In the genomic region with DNA sequence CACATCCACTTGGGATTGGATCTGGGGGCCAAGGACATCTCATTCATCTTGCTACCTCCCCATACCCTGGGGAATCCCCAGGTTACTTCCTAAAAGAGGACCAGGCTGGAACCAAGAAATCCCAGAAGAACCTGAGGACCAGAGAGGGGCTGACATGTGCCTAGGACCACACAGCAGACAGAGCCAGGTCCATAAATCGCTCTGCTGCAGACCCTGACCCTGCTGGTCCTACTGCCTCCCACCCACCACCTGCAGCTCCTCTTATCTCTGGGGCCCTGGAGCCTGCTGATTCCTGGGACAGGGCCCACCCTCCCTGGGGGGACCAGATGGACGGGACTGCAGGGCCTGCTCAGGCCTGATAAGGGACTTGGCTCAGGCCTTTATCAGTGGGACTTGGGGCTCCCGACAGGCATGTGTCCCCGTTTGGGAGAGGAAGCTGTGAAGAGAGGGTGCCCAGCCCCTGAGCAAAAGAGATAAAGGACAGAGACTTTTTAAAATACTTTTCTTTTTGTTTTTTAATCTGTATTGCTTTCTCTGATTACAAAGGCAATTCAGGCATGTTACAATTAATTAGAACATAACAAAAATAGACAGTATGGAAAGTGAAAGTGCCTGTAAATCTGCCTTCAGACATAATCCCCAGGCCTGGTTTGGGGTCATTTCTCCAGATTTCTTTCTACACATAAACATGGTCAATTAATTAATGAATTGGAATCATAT, we compare ENCODE assay signal across 1 cellular context.
TF ChIP-seq lines count a peak whose summit lies in the region.

No MANE protein-coding gene starts in this region.

TF ChIP-seq in SK-N-SH, 30 proteins besides CTCF, POLR2A, EP300 and RAD21 (continued from another document):
- TF ChIP-seq TCF12 (IDR thresholded peaks at IDR 0.05) (no peak), TAF1 (IDR thresholded peaks at IDR 0.05; ENCODE audit: borderline replicate concordance, low read depth, low read length) (no peak), CHD2 (IDR thresholded peaks at IDR 0.05; ENCODE audit: low read length, partially characterized antibody) (peak; percentile 68), IRF3 (IDR thresholded peaks at IDR 0.05; ENCODE audit: low read depth, low read length) (no peak), FOSL2 (IDR thresholded peaks at IDR 0.05; ENCODE audit: borderline replicate concordance, low read depth) (no peak), RCOR1 (IDR thresholded peaks at IDR 0.05; ENCODE audit: low read length) (peak; percentile 60), ELF1 (IDR thresholded peaks at IDR 0.05) (no peak), NFIC (IDR thresholded peaks at IDR 0.05; ENCODE audit: borderline replicate concordance) (no peak), NRF1 (IDR thresholded peaks at IDR 0.05; ENCODE audit: low read depth, low read length) (no peak), RFX5 (IDR thresholded peaks at IDR 0.05; ENCODE audit: low read length) (no peak), GABPA (IDR thresholded peaks at IDR 0.05; ENCODE audit: low read depth) (no peak), MAX (IDR thresholded peaks at IDR 0.05; ENCODE audit: low read depth) (no peak), MEF2A (IDR thresholded peaks at IDR 0.05; ENCODE audit: borderline replicate concordance, low read depth) (no peak), POLR2AphosphoS5 (IDR thresholded peaks at IDR 0.05; ENCODE audit: low read depth, low read length) (no peak), YY1 (IDR thresholded peaks at IDR 0.05; ENCODE audit: low read depth) (no peak), FOXJ3 (CRISPR knock-in tag; IDR thresholded peaks at IDR 0.05) (peak; percentile 61; the same call in 1 of the 2 replicates), FOXM1 (IDR thresholded peaks at IDR 0.05; ENCODE audit: low read depth) (no peak), JUND (IDR thresholded peaks at IDR 0.05) (no peak), RXRA (IDR thresholded peaks at IDR 0.05; ENCODE audit: borderline replicate concordance, low read depth) (no peak)
- TF ChIP-seq, protein P1, sequence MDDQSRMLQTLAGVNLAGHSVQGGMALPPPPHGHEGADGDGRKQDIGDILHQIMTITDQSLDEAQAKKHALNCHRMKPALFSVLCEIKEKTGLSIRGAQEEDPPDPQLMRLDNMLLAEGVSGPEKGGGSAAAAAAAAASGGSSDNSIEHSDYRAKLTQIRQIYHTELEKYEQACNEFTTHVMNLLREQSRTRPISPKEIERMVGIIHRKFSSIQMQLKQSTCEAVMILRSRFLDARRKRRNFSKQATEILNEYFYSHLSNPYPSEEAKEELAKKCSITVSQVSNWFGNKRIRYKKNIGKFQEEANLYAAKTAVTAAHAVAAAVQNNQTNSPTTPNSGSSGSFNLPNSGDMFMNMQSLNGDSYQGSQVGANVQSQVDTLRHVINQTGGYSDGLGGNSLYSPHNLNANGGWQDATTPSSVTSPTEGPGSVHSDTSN (IDR thresholded peaks at IDR 0.05): no peak
- TF ChIP-seq, protein P2, sequence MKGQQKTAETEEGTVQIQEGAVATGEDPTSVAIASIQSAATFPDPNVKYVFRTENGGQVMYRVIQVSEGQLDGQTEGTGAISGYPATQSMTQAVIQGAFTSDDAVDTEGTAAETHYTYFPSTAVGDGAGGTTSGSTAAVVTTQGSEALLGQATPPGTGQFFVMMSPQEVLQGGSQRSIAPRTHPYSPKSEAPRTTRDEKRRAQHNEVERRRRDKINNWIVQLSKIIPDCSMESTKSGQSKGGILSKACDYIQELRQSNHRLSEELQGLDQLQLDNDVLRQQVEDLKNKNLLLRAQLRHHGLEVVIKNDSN (IDR thresholded peaks at IDR 0.05; ENCODE audit: borderline replicate concordance, low read depth): no peak
- TF ChIP-seq, protein P3, sequence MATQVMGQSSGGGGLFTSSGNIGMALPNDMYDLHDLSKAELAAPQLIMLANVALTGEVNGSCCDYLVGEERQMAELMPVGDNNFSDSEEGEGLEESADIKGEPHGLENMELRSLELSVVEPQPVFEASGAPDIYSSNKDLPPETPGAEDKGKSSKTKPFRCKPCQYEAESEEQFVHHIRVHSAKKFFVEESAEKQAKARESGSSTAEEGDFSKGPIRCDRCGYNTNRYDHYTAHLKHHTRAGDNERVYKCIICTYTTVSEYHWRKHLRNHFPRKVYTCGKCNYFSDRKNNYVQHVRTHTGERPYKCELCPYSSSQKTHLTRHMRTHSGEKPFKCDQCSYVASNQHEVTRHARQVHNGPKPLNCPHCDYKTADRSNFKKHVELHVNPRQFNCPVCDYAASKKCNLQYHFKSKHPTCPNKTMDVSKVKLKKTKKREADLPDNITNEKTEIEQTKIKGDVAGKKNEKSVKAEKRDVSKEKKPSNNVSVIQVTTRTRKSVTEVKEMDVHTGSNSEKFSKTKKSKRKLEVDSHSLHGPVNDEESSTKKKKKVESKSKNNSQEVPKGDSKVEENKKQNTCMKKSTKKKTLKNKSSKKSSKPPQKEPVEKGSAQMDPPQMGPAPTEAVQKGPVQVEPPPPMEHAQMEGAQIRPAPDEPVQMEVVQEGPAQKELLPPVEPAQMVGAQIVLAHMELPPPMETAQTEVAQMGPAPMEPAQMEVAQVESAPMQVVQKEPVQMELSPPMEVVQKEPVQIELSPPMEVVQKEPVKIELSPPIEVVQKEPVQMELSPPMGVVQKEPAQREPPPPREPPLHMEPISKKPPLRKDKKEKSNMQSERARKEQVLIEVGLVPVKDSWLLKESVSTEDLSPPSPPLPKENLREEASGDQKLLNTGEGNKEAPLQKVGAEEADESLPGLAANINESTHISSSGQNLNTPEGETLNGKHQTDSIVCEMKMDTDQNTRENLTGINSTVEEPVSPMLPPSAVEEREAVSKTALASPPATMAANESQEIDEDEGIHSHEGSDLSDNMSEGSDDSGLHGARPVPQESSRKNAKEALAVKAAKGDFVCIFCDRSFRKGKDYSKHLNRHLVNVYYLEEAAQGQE (IDR thresholded peaks at IDR 0.05; ENCODE audit: low read depth, low read length): no peak
- TF ChIP-seq, protein P4, sequence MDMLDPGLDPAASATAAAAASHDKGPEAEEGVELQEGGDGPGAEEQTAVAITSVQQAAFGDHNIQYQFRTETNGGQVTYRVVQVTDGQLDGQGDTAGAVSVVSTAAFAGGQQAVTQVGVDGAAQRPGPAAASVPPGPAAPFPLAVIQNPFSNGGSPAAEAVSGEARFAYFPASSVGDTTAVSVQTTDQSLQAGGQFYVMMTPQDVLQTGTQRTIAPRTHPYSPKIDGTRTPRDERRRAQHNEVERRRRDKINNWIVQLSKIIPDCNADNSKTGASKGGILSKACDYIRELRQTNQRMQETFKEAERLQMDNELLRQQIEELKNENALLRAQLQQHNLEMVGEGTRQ (IDR thresholded peaks at IDR 0.05; ENCODE audit: borderline replicate concordance, low read depth, low read length): no peak
TF ChIP-seq in SK-N-SH: peak in this region for 5.
